20 cellular contexts compared by ENCODE assay signal in the genomic region with DNA sequence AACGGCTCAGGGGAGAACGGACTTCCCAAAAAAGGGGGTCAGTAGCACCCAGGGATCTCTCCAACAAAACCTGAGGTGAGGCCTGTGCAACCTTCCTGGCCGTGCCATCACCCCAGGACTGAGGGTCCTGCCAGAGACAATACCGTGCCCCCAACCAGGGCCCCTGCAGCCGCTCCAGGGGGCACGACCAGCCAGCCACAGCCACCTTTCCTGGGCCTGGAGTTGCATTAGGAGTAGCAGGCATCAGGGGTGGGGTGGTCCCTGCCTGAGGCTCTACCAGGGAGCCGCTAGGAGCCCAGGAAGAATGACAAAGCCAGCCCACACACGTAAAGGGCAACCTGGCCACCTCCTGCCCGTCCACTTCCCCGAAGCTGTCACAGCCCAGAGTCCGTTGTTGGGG.
DNase-seq lines count a peak whose midpoint lies in the region; ATAC-seq and TF ChIP-seq lines count a peak whose summit lies in the region.
"Had no signal": no experiment of that assay in that cellular context is flagged by ENCODE, and none has a peak within 500 bp of the region (broad histone marks: within the 10 kb centered on the region; RNA-seq: fewer than 3 reads in every experiment).

No MANE protein-coding gene starts in this region.

- WGBS in endodermal cell (ENCODE audit: insufficient coverage in 1 of 2, insufficient read length in 1 of 2), 2 experiments = 88 to 95% methylated on average over 4 to 11 of the region's 11 CpGs

- no peak for ATAC-seq in activated CD8-positive, alpha-beta memory T cell treated with anti-CD3 and anti-CD28 coated beads, Interleukin-2, amount 10 ng/mL, durations not matched to agents 7 days and 5 days
- no peak for ATAC-seq in sciatic nerve
- ATAC-seq: GM12878 had no signal

- H3K36me3 Mint-ChIP-seq in activated CD8-positive, alpha-beta memory T cell treated with anti-CD3 and anti-CD28 coated beads, Interleukin-2, amount 10 ng/mL, durations not matched to agents 7 days and 5 days = no peaks in the 10 kb centered on the region
- no peaks in the 10 kb centered on the region for H3K36me3 Mint-ChIP-seq in endodermal cell (ENCODE audit: low read depth)
- H3K36me3 Mint-ChIP-seq: CD4-positive, alpha-beta memory T cell had no signal

- no peak overlapping the region for H3K9ac ChIP-seq in endodermal cell (ENCODE audit: extremely low read depth, low read length, poor library complexity, severe bottlenecking)

- peak; percentile 23 for DNase-seq in activated CD8-positive, alpha-beta memory T cell treated with anti-CD3 and anti-CD28 coated beads, Interleukin-2, amount 10 ng/mL, durations not matched to agents 7 days and 5 days
- DNase-seq in activated CD8-positive, alpha-beta memory T cell treated with anti-CD3 and anti-CD28 coated beads, Interleukin-2, amount 50 U/mL, for 4 hours = no peak
- DNase-seq in D341Med (ENCODE audit: low spot score) = peak; percentile 20
- DNase-seq in endodermal cell = peak; percentile 14
- DNase-seq in sciatic nerve (ENCODE audit: low spot score) = peak; percentile 41
- DNase-seq in stimulated activated CD4-positive, alpha-beta T cell treated with anti-CD3 and anti-CD28 coated beads, Interleukin-2, amount 100 ng/mL, for 24 hours = no peak
- no peak for DNase-seq in activated gamma-delta T cell (lab: John Stamatoyannopoulos, UW)
- no peak for DNase-seq in epidermal melanocyte (ENCODE audit: insufficient read length, low spot score)
- DNase-seq: C1 segment of cervical spinal cord; Calu3; CD4-positive, alpha-beta memory T cell; COR-L47; DMS153; DND-41; GDM1; GOT3; HCEC 1CT had no signal

- H3K4me3 ChIP-seq in endodermal cell (ENCODE audit: low read length) = no peak overlapping the region
- H3K4me3 ChIP-seq: GM12878 had no signal

- H3K4me3 Mint-ChIP-seq in activated CD8-positive, alpha-beta memory T cell treated with anti-CD3 and anti-CD28 coated beads, Interleukin-2, amount 10 ng/mL, durations not matched to agents 7 days and 5 days = no peak overlapping the region
- H3K4me3 Mint-ChIP-seq in endodermal cell = no peak overlapping the region
- H3K4me3 Mint-ChIP-seq: B cell; CD4-positive, alpha-beta memory T cell had no signal

- H3K36me3 ChIP-seq in endodermal cell (ENCODE audit: control insufficient read depth, insufficient read depth, low read length) = no peaks in the 10 kb centered on the region

- no peaks in the 10 kb centered on the region for H3K27me3 Mint-ChIP-seq in activated CD8-positive, alpha-beta memory T cell treated with anti-CD3 and anti-CD28 coated beads, Interleukin-2, amount 10 ng/mL, durations not matched to agents 7 days and 5 days
- H3K27me3 Mint-ChIP-seq in endodermal cell (ENCODE audit: insufficient read depth) = peaks cover 2% of the 10 kb centered on the region

- TF ChIP-seq CTCF in endodermal cell (conservative IDR thresholded peaks at IDR 0.05) = no peak

- no peak overlapping the region for H3K27ac ChIP-seq in endodermal cell (ENCODE audit: low read depth, low read length)
- H3K27ac ChIP-seq: 22Rv1 had no signal

- no peak overlapping the region for H3K27ac Mint-ChIP-seq in activated CD8-positive, alpha-beta memory T cell treated with anti-CD3 and anti-CD28 coated beads, Interleukin-2, amount 10 ng/mL, durations not matched to agents 7 days and 5 days
- H3K27ac Mint-ChIP-seq in endodermal cell = no peak overlapping the region
- H3K27ac Mint-ChIP-seq: B cell; CD4-positive, alpha-beta memory T cell had no signal

- H3K9me3 Mint-ChIP-seq in activated CD8-positive, alpha-beta memory T cell treated with anti-CD3 and anti-CD28 coated beads, Interleukin-2, amount 10 ng/mL, durations not matched to agents 7 days and 5 days (ENCODE audit: low read depth) = no peaks in the 10 kb centered on the region
- H3K9me3 Mint-ChIP-seq in endodermal cell = peaks cover 23% of the 10 kb centered on the region
- H3K9me3 Mint-ChIP-seq: CD4-positive, alpha-beta memory T cell had no signal

- H3K9me3 ChIP-seq in endodermal cell (ENCODE audit: control insufficient read depth, low read length) = no peaks in the 10 kb centered on the region

- no peaks in the 10 kb centered on the region for H3K4me1 ChIP-seq in endodermal cell (ENCODE audit: control insufficient read depth, insufficient read depth, low read length)

- CTCF ChIA-PET in activated CD8-positive, alpha-beta memory T cell treated with anti-CD3 and anti-CD28 coated beads, Interleukin-2, amount 10 ng/mL, durations not matched to agents 7 days and 5 days (lab: Charles Lee) = interaction anchor here (1.6 kb wide), 1 partner anchor 12 kb away, joined by 5 read pairs; no protein-coding TSS in a partner anchor

- intact Hi-C loops in sciatic nerve (cut with DNase I) = no loop called here

- H3K4me1 Mint-ChIP-seq in activated CD8-positive, alpha-beta memory T cell treated with anti-CD3 and anti-CD28 coated beads, Interleukin-2, amount 10 ng/mL, durations not matched to agents 7 days and 5 days = no peaks in the 10 kb centered on the region
- H3K4me1 Mint-ChIP-seq in endodermal cell = no peaks in the 10 kb centered on the region
- H3K4me1 Mint-ChIP-seq: B cell had no signal

- no peaks in the 10 kb centered on the region for H3K27me3 ChIP-seq in endodermal cell (ENCODE audit: control insufficient read depth, insufficient read depth, low read length, poor library complexity, severe bottlenecking)

Comparison
In these comparisons a context has a peak if more than half of its experiments do, and no peak if none do; other contexts are left out.
1. DNase-seq: peak in activated CD8-positive, alpha-beta memory T cell treated with anti-CD3 and anti-CD28 coated beads, Interleukin-2, amount 10 ng/mL, durations not matched to agents 7 days and 5 days (single experiment), D341Med (single experiment), endodermal cell (single experiment) and sciatic nerve (single experiment); none in activated CD8-positive, alpha-beta memory T cell treated with anti-CD3 and anti-CD28 coated beads, Interleukin-2, amount 50 U/mL, for 4 hours (single experiment), stimulated activated CD4-positive, alpha-beta T cell treated with anti-CD3 and anti-CD28 coated beads, Interleukin-2, amount 100 ng/mL, for 24 hours (0 of 2), activated gamma-delta T cell (single experiment) and epidermal melanocyte (single experiment).